8 cellular contexts compared by ENCODE assay signal in the genomic region with DNA sequence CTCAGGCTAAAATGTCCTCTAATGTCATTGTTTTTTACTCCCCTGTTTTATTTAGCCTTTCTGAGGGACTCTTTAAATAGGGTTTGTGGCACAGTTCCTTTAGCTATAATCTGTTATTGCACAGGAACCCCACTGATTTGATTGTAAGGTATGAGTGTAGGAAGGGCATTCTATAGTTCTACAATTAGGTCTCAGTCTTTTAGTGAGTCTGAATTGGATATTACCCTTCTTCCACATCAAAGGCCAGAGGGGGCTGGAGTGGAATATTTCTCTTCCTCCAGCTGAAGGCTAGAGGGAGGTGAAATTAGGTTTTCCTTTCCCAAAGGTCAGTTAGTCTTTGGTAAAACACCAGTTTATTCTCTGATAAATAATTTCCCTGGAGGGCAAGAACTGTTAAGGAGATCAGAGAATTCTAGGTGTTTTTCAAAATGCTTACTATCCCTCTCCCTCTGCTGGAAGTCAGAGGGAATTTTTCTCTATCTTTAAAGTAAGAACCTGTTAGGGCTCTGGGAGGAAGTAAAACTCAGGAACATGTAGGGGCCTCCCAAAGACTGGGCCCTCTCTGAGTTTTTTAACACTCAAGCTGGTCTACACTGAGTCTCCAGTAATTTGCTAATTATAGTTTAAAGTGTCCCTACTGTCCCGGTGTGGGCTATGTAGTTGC.
DNase-seq lines count a peak whose midpoint lies in the region; ATAC-seq and TF ChIP-seq lines count a peak whose summit lies in the region.

No MANE protein-coding gene starts in this region.

- peaks cover 7% of the 10 kb centered on the region; the same call in 1 of the 2 replicates for H3K4me1 ChIP-seq in PC-3 (ENCODE audit: insufficient read depth, low read length)
- no peaks in the 10 kb centered on the region for H3K4me1 ChIP-seq in tibial nerve

- H3K27me3 ChIP-seq in PC-3 (ENCODE audit: low read length) (no peaks in the 10 kb centered on the region), tibial nerve (no peaks in the 10 kb centered on the region)

- H3K27ac ChIP-seq in PC-3 (ENCODE audit: low read length) (no peak overlapping the region), tibial nerve (no peak overlapping the region)

- no peak overlapping the region for H3K4me2 ChIP-seq in PC-3 (ENCODE audit: low read length)

- no peaks in the 10 kb centered on the region for H3F3A ChIP-seq in PC-3 (ENCODE audit: low read length, unreplicated experiment)

- CTCF ChIA-PET in PC-3 (lab: Charles Lee), result interaction anchor here (0.6 kb wide), 1 partner anchor 640 kb away, joined by 4 read pairs; no protein-coding TSS in a partner anchor

- TF ChIP-seq EP300 in tibial nerve (IDR thresholded peaks at IDR 0.05), result no peak

- no peak overlapping the region for H3K9ac ChIP-seq in PC-3 (ENCODE audit: low read length)

- H3K9me2 ChIP-seq in PC-3 (replicated peaks; ENCODE audit: low read length), result no peaks in the 10 kb centered on the region

- peak overlapping the region; percentile 70 for H2AFZ ChIP-seq in PC-3 (ENCODE audit: low read length)

- TF ChIP-seq POLR2A in tibial nerve (IDR thresholded peaks at IDR 0.05), result no peak

- peak; percentile 1 to 2 for DNase-seq in NCI-H446 (lab: John Stamatoyannopoulos, UW)
- no peak for DNase-seq in NCI-H446 treated with DMSO at 0.1 percent for 48 hours (lab: John Stamatoyannopoulos, UW)
- peak; percentile 61 for DNase-seq in PC-3
- DNase-seq in fibroblast of the aortic adventitia (ENCODE audit: low read depth), result peak; percentile 36
- DNase-seq in tibial nerve (ENCODE audit: low spot score in 2 of 2), result no peak
- DNase-seq in NK-92 treated with Interleukin-12 subunit alpha and Interleukin-12 subunit beta, amount 100 ng/mL, for 24 hours (lab: John Stamatoyannopoulos, UW), result no peak
- DNase-seq in NCI-H2107 treated with DMSO at 0.1 percent for 48 hours (lab: John Stamatoyannopoulos, UW; ENCODE audit: unreplicated experiment), result no peak

- H3K4me3 ChIP-seq in PC-3 (ENCODE audit: low read length), result no peak overlapping the region
- no peak overlapping the region for H3K4me3 ChIP-seq in fibroblast of the aortic adventitia (ENCODE audit: low read depth, low read length)
- H3K4me3 ChIP-seq in tibial nerve, result no peak overlapping the region

- BruUV-seq in PC-3 (replicated peaks; lab: Mats Ljungman, UMichigan), result no TSS peak

- intact Hi-C loops in PC-3 (cut with micrococcal nuclease), result loop anchor here (1.0 to 2.0 kb wide), 4 partner anchors 34 to 576 kb away; partner anchors contain the start of gene ZNHIT6

- 35 to 36% methylated on average over 1 of the region's 1 CpG for WGBS in tibial nerve, 2 donors

- TF ChIP-seq CTCF in PC-3 (conservative IDR thresholded peaks at IDR 0.05; ENCODE audit: low read depth, low read length), result peak; percentile 74
- TF ChIP-seq CTCF in fibroblast of the aortic adventitia (IDR thresholded peaks at IDR 0.05; ENCODE audit: insufficient read depth, low read length), result peak; percentile 69
- TF ChIP-seq CTCF in tibial nerve (IDR thresholded peaks at IDR 0.05), result peak in 3 of 5 experiments; percentile 27 to 53 (median 33)

- H3K36me3 ChIP-seq in PC-3 (ENCODE audit: low read depth, low read length), result no peaks in the 10 kb centered on the region
- no peaks in the 10 kb centered on the region for H3K36me3 ChIP-seq in tibial nerve

- H4K20me1 ChIP-seq in PC-3 (ENCODE audit: low read length), result no peaks in the 10 kb centered on the region

- POLR2A ChIA-PET in PC-3 (lab: Charles Lee; ENCODE audit: unreplicated experiment), result interaction anchor here (0.6 kb wide), 1 partner anchor 176 kb away, joined by 4 read pairs; the partner anchor contains the start of gene ZNHIT6

- H3K9me3 ChIP-seq in PC-3 (ENCODE audit: low read length), result no peaks in the 10 kb centered on the region
- no peaks in the 10 kb centered on the region for H3K9me3 ChIP-seq in tibial nerve

- ATAC-seq in PC-3 (peak; percentile 84), HG02852 (IDR thresholded peaks at IDR 0.05; ENCODE audit: unreplicated experiment) (no peak)

- H3K79me2 ChIP-seq in PC-3 (ENCODE audit: low read length), result no peaks in the 10 kb centered on the region

Comparison
In these comparisons a context has a peak if more than half of its experiments do, and no peak if none do; other contexts are left out.
1. DNase-seq: peak in NCI-H446 (2 of 2), PC-3 (single experiment) and fibroblast of the aortic adventitia (single experiment); none in NCI-H446 treated with DMSO at 0.1 percent for 48 hours (single experiment), tibial nerve (0 of 2), NK-92 treated with Interleukin-12 subunit alpha and Interleukin-12 subunit beta, amount 100 ng/mL, for 24 hours (single experiment) and NCI-H2107 treated with DMSO at 0.1 percent for 48 hours (single experiment).
2. Peak in every context shown above with its lines, with median percentiles within 50 percentile points of each other: CTCF ChIP-seq.